ENCODE assay signal across 11 cellular contexts in the genomic region with DNA sequence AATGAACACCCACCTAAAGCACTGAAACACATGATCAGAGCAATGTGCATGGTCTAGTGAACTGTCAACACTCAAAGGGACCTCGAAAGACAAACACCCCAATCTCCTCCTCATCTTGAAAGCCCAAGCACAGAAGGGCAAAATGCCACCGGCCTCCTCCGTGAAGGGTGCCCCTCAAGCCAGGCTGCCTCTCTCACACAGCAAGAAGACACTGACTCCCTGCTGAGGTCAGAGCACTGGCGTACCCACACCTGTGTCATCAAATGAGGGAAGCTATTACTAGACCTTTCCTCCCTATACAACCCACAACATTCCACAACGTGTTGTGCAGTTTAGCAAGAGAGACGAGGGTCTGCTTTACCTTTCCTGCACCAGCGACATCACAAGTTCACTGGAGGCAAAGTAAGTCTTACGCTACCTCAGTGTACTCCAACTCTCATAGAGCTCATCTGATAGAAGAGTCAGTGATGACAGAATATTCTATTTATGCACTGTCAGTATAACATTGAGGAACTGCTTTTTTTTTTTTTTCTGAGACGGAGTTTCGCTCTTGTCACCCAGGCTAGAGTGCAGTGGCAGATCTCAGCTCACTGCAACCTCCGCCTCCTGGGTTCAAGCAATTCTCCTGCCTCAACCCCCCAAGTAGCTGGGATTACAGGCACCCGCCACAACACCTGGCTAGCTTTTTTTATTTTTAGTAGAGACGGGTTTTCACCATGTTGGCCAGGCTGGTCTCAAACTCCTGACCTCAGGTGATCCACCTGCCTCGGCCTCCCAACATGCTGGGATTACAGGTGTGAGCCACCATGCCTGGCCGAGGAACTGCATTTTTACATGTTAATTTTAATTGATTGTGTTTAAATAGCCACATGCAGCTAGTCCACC. TPM values are rescaled to one million over a fixed set of nuclear protein-coding genes. Genes with fewer than 3 reads are reported as not detected.
DNase-seq lines count a peak whose midpoint lies in the region; ATAC-seq and TF ChIP-seq lines count a peak whose summit lies in the region.
"Had no signal": no experiment of that assay in that cellular context is flagged by ENCODE, and none has a peak within 500 bp of the region (broad histone marks: within the 10 kb centered on the region; RNA-seq: fewer than 3 reads in every experiment).

No MANE protein-coding gene starts in this region.

- H3K27me3 Mint-ChIP-seq in CD8-positive, alpha-beta memory T cell: peaks cover 0 to 3% of the 10 kb centered on the region in 2 donors
- no peaks in the 10 kb centered on the region for H3K27me3 Mint-ChIP-seq in activated B cell treated with CpG ODN at 0.5 μM for 24 hours

- POLR2A ChIA-PET in CD8-positive, alpha-beta memory T cell (lab: Charles Lee): no interaction called here
- POLR2A ChIA-PET in activated B cell treated with CpG ODN at 0.5 μM for 24 hours (lab: Charles Lee): interaction anchor here (0.8 to 1.3 kb wide), 2 partner anchors 15 to 22 kb away, joined by 3 to 12 read pairs; partner anchors contain the start of gene ZNF672

- H3K4me1 Mint-ChIP-seq in CD8-positive, alpha-beta memory T cell: peaks cover 74 to 94% (median 85%) of the 10 kb centered on the region in 3 donors
- H3K4me1 Mint-ChIP-seq in activated B cell treated with CpG ODN at 0.5 μM for 24 hours: peaks cover 88% of the 10 kb centered on the region

- ATAC-seq in HG02884 (IDR thresholded peaks at IDR 0.05; ENCODE audit: unreplicated experiment) (peak; percentile 14), activated B cell treated with CpG ODN at 0.5 μM for 24 hours (ENCODE audit: low read depth) (no peak), GM21381 (IDR thresholded peaks at IDR 0.05; ENCODE audit: unreplicated experiment) (no peak)

- no peaks in the 10 kb centered on the region for H3K27me3 ChIP-seq in CD8-positive, alpha-beta memory T cell (ENCODE audit: insufficient read depth, low read length, poor library complexity, severe bottlenecking)

- H3K27ac ChIP-seq in CD8-positive, alpha-beta memory T cell (ENCODE audit: low read depth, low read length): no peak overlapping the region

- DNase-seq in CD8-positive, alpha-beta memory T cell: peak in 1 of 5 donors; percentile 13
- DNase-seq in activated B cell treated with CpG ODN at 0.5 μM for 24 hours (no peak), mesenteric fat pad (ENCODE audit: low spot score) (peak; percentile 33), globus pallidus (ENCODE audit: low spot score) (no peak), NCI-H226 (no peak), NK-92 (lab: John Stamatoyannopoulos, UW; ENCODE audit: unreplicated experiment) (no peak)
- DNase-seq: NCI-H774 had no signal

- H3K4me1 ChIP-seq in CD8-positive, alpha-beta memory T cell (ENCODE audit: insufficient read depth, low read length): peaks cover 80% of the 10 kb centered on the region

- CTCF ChIA-PET in CD8-positive, alpha-beta memory T cell (lab: Charles Lee): interaction anchor here (1.2 kb wide), 1 partner anchor 16 kb away, joined by 3 read pairs; no protein-coding TSS in a partner anchor
- CTCF ChIA-PET in activated B cell treated with CpG ODN at 0.5 μM for 24 hours (lab: Charles Lee): interaction anchor here (1.1 to 1.5 kb wide), 3 partner anchors 17 to 202 kb away, joined by 3 to 5 read pairs (median 3); partner anchors contain the start of gene ZNF692

- no peaks in the 10 kb centered on the region for H3K9me3 ChIP-seq in CD8-positive, alpha-beta memory T cell (ENCODE audit: low read length)

- peak overlapping the region; percentile 32 to 97 (median 89) for H3K4me3 Mint-ChIP-seq in CD8-positive, alpha-beta memory T cell
- peak overlapping the region; percentile 57 for H3K4me3 Mint-ChIP-seq in activated B cell treated with CpG ODN at 0.5 μM for 24 hours

- intact Hi-C loops in activated B cell treated with CpG ODN at 0.5 μM for 24 hours (cut with micrococcal nuclease): no loop called here

- H3K36me3 ChIP-seq in CD8-positive, alpha-beta memory T cell (ENCODE audit: insufficient read depth, low read length): peaks cover 9% of the 10 kb centered on the region

- peaks cover 0 to 71% (median 12%) of the 10 kb centered on the region in 3 donors for H3K36me3 Mint-ChIP-seq in CD8-positive, alpha-beta memory T cell
- peaks cover 62% of the 10 kb centered on the region for H3K36me3 Mint-ChIP-seq in activated B cell treated with CpG ODN at 0.5 μM for 24 hours (ENCODE audit: low read depth)

- H3K27ac Mint-ChIP-seq in CD8-positive, alpha-beta memory T cell: peak overlapping the region in 4 of 8 donors; percentile 1 to 68 (median 40)
- peak overlapping the region; percentile 79 for H3K27ac Mint-ChIP-seq in activated B cell treated with CpG ODN at 0.5 μM for 24 hours
- H3K27ac Mint-ChIP-seq: activated T-helper 2 cell treated with anti-CD3 and anti-CD28 coated beads, Interferon-gamma antibody, Interleukin-2, Interleukin-4, amounts not matched to agents 10 μg/mL and 5 μg/mL and 100 μg/mL, durations not matched to agents 14 hours and 24 hours and 36 hours had no signal

- H3K4me3 ChIP-seq in CD8-positive, alpha-beta memory T cell (ENCODE audit: low read length): no peak overlapping the region
- H3K4me3 ChIP-seq: skin epidermis had no signal

- no peaks in the 10 kb centered on the region for H3K9me3 Mint-ChIP-seq in CD8-positive, alpha-beta memory T cell
- H3K9me3 Mint-ChIP-seq in activated B cell treated with CpG ODN at 0.5 μM for 24 hours: no peaks in the 10 kb centered on the region
- H3K9me3 Mint-ChIP-seq: activated T-helper 2 cell treated with anti-CD3 and anti-CD28 coated beads, Interferon-gamma antibody, Interleukin-2, Interleukin-4, amounts not matched to agents 10 μg/mL and 5 μg/mL and 100 μg/mL, durations not matched to agents 14 hours and 24 hours and 36 hours had no signal

- TF ChIP-seq CTCF in activated B cell treated with CpG ODN at 0.5 μM for 24 hours (IDR thresholded peaks at IDR 0.05): no peak

RNA-seq across cellular contexts. Expression of gene SH3BP5L, which starts 3.3 kb away (rescaled TPM):
- 10 to 100 TPM; 20.1 to 21.8 TPM for total RNA-seq in CD8-positive, alpha-beta memory T cell
- 3.8 TPM for polyA plus RNA-seq in CD8-positive, alpha-beta memory T cell
- total RNA-seq in activated B cell treated with CpG ODN at 0.5 μM for 24 hours (26.3 and 27.3 TPM in 2 replicates), mesenteric fat pad (15.9 TPM)

RNA-seq across cellular contexts. Expression of gene ZNF672, which starts 15.6 kb away (rescaled TPM):
- 10 to 100 TPM; 52.1 to 55.2 TPM for total RNA-seq in CD8-positive, alpha-beta memory T cell
- 29.6 TPM for polyA plus RNA-seq in CD8-positive, alpha-beta memory T cell
- total RNA-seq in activated B cell treated with CpG ODN at 0.5 μM for 24 hours (47.0 and 52.2 TPM in 2 replicates), mesenteric fat pad (18.6 TPM)

RNA-seq across cellular contexts. Expression of gene ZNF692, which starts 36.5 kb away (rescaled TPM):
- total RNA-seq in CD8-positive, alpha-beta memory T cell: 10 to 100 TPM; 56.0 to 58.7 TPM
- polyA plus RNA-seq in CD8-positive, alpha-beta memory T cell: 9.6 TPM
- 36.4 and 40.3 TPM in 2 replicates for total RNA-seq in activated B cell treated with CpG ODN at 0.5 μM for 24 hours
- total RNA-seq in mesenteric fat pad: 18.4 TPM
